In genomic region chr3:127753898-127754410, GRCh38 we compare ENCODE assay signal across 13 cellular contexts.
DNase-seq lines count a peak whose midpoint lies in the region; ATAC-seq and TF ChIP-seq lines count a peak whose summit lies in the region.
"Had no signal": no experiment of that assay in that cellular context is flagged by ENCODE, and none has a peak within 500 bp of the region (broad histone marks: within the 10 kb centered on the region; RNA-seq: fewer than 3 reads in every experiment).

No MANE protein-coding gene starts in this region.

- H3K27me3 ChIP-seq in H7 (ENCODE audit: control insufficient read depth, insufficient read depth, low read length) (no peaks in the 10 kb centered on the region), spleen (replicated peaks in 1 of 7) (no peaks in the 10 kb centered on the region)

- H3K4me3 Mint-ChIP-seq in activated naive CD8-positive, alpha-beta T cell treated with anti-CD3 and anti-CD28 coated beads for 36 hours = no peak overlapping the region

- peak; percentile 32 for DNase-seq in H7
- DNase-seq in activated naive CD8-positive, alpha-beta T cell treated with anti-CD3 and anti-CD28 coated beads for 36 hours = no peak
- DNase-seq in spleen = peak; percentile 82
- DNase-seq in AG20443 (ENCODE audit: low spot score) = no peak
- no peak for DNase-seq in cerebellar nuclear complex (lab: John Stamatoyannopoulos, UW)
- DNase-seq: Calu3, mesendoderm, NCI-H748 treated with DMSO at 0.1 percent for 48 hours, SHP77 treated with DMSO at 0.1 percent for 48 hours had no signal

- no peak for TF ChIP-seq CTCF in spleen (IDR thresholded peaks at IDR 0.05 in 8 of 11, conservative IDR thresholded peaks at IDR 0.05 in 3 of 11)

- H3K4me1 Mint-ChIP-seq in activated naive CD8-positive, alpha-beta T cell treated with anti-CD3 and anti-CD28 coated beads for 36 hours = peaks cover 46% of the 10 kb centered on the region

- 48 to 68% (median 55%) methylated on average over 8 of the region's 8 CpGs for WGBS in spleen, 5 donors

- TF ChIP-seq POLR2A in spleen (IDR thresholded peaks at IDR 0.05) = no peak

- no peaks in the 10 kb centered on the region for H3K9me3 Mint-ChIP-seq in activated naive CD8-positive, alpha-beta T cell treated with anti-CD3 and anti-CD28 coated beads for 36 hours

- H3K36me3 Mint-ChIP-seq in activated naive CD8-positive, alpha-beta T cell treated with anti-CD3 and anti-CD28 coated beads for 36 hours = no peaks in the 10 kb centered on the region

- peaks cover 9% of the 10 kb centered on the region for H3K27me3 Mint-ChIP-seq in activated naive CD8-positive, alpha-beta T cell treated with anti-CD3 and anti-CD28 coated beads for 36 hours

- H3K27ac Mint-ChIP-seq in activated naive CD8-positive, alpha-beta T cell treated with anti-CD3 and anti-CD28 coated beads for 36 hours = peak overlapping the region; percentile 42

- intact Hi-C loops in spleen (cut with DNase I; ENCODE audit: low total_unique reads) = no loop called here

- peak; percentile 28 for ATAC-seq in GM18498 (IDR thresholded peaks at IDR 0.05; ENCODE audit: unreplicated experiment)
- ATAC-seq in GM21737 (IDR thresholded peaks at IDR 0.05; ENCODE audit: unreplicated experiment) = no peak

- no peaks in the 10 kb centered on the region for H3K9me3 ChIP-seq in spleen

- H3K36me3 ChIP-seq in H7 (replicated peaks; ENCODE audit: control insufficient read depth, insufficient read depth, low read length) (no peaks in the 10 kb centered on the region), spleen (no peaks in the 10 kb centered on the region)

- H3K4me3 ChIP-seq in H7 (ENCODE audit: insufficient read depth, low read depth, low read length) = no peak overlapping the region
- H3K4me3 ChIP-seq in spleen = peak overlapping the region in 1 of 8 donors; percentile 51

- peaks cover 3 to 55% (median 34%) of the 10 kb centered on the region in 6 donors for H3K4me1 ChIP-seq in spleen

- H3K27ac ChIP-seq in spleen = peak overlapping the region in 6 of 8 donors; percentile 3 to 81 (median 67)
- H3K27ac ChIP-seq: epithelial cell of prostate, VCaP had no signal

Comparison
In these comparisons a context has a peak if more than half of its experiments do, and no peak if none do; other contexts are left out.
1. DNase-seq: peak in H7 (single experiment) and spleen (single experiment); none in activated naive CD8-positive, alpha-beta T cell treated with anti-CD3 and anti-CD28 coated beads for 36 hours (single experiment), AG20443 (single experiment) and cerebellar nuclear complex (0 of 2).